In genomic region chr4:5257086-5257485, GRCh38 we compare ENCODE assay signal across 3 cellular contexts.
TF ChIP-seq lines count a peak whose summit lies in the region.

No MANE protein-coding gene starts in this region.

TF ChIP-seq in GM12891, 5 proteins besides CTCF, POLR2A, EP300 and RAD21:
- TF ChIP-seq SPI1 (IDR thresholded peaks at IDR 0.05; ENCODE audit: low read depth, low read length) = no peak
TF ChIP-seq in GM12891: peak in this region for 0.

TF ChIP-seq in K562, 482 proteins besides CTCF, POLR2A, EP300 and RAD21:
- peak; percentile 69; the same call in 1 of the 2 replicates for TF ChIP-seq TSC22D4 (tag; IDR thresholded peaks at IDR 0.05)
- peak; percentile 96 for TF ChIP-seq ZNF24 (IDR thresholded peaks at IDR 0.05)
- TF ChIP-seq BCL6 (CRISPR knock-in tag; IDR thresholded peaks at IDR 0.05) = no peak
- no peak for TF ChIP-seq TCF3 (CRISPR knock-in tag; IDR thresholded peaks at IDR 0.05)

TF ChIP-seq in H1, 55 proteins besides CTCF, POLR2A, EP300 and RAD21:
- no peak for TF ChIP-seq NRF1 (IDR thresholded peaks at IDR 0.05; ENCODE audit: low read depth, low read length)
- no peak for TF ChIP-seq JUN (IDR thresholded peaks at IDR 0.05; ENCODE audit: low read depth, low read length)
- no peak for TF ChIP-seq SIN3A (conservative IDR thresholded peaks at IDR 0.05 in 1 of 2, IDR thresholded peaks at IDR 0.05 in 1 of 2; ENCODE audit: low read depth in 1 of 2, low read length in 2 of 2)
- no peak for TF ChIP-seq HDAC2 (IDR thresholded peaks at IDR 0.05; ENCODE audit: borderline replicate concordance in 1 of 2, low read depth in 2 of 2, low read length in 2 of 2)
- TF ChIP-seq TAF1 (IDR thresholded peaks at IDR 0.05; ENCODE audit: low read depth, low read length) = no peak
